Comparison of ENCODE assay signal across 22 cellular contexts in genomic region chr10:63346015-63346441, GRCh38.
A peak's percentile ranks its signal among the peaks of the same experiment; 100 is the strongest.
DNase-seq lines count a peak whose midpoint lies in the region; ATAC-seq and TF ChIP-seq lines count a peak whose summit lies in the region.
"Had no signal": no experiment of that assay in that cellular context is flagged by ENCODE, and none has a peak within 500 bp of the region (broad histone marks: within the 10 kb centered on the region; RNA-seq: fewer than 3 reads in every experiment).

No MANE protein-coding gene starts in this region.

- peaks cover 3% of the 10 kb centered on the region for H3K36me3 Mint-ChIP-seq in activated CD8-positive, alpha-beta T cell treated with anti-CD3 and anti-CD28 coated beads for 36 hours (ENCODE audit: low read depth)
- peaks cover 3% of the 10 kb centered on the region for H3K36me3 Mint-ChIP-seq in activated CD8-positive, alpha-beta T cell treated with anti-CD3 and anti-CD28 coated beads, Interleukin-2, amount 10 ng/mL, durations not matched to agents 7 days and 5 days (ENCODE audit: low read depth)
- H3K36me3 Mint-ChIP-seq: naive B cell had no signal

- H3K27me3 Mint-ChIP-seq in activated CD8-positive, alpha-beta T cell treated with anti-CD3 and anti-CD28 coated beads for 36 hours: no peaks in the 10 kb centered on the region
- H3K27me3 Mint-ChIP-seq in activated CD8-positive, alpha-beta T cell treated with anti-CD3 and anti-CD28 coated beads, Interleukin-2, amount 10 ng/mL, durations not matched to agents 7 days and 5 days (ENCODE audit: low read depth): no peaks in the 10 kb centered on the region
- H3K27me3 Mint-ChIP-seq: activated naive CD8-positive, alpha-beta T cell; CD4-positive, alpha-beta T cell; naive B cell had no signal

- no peak overlapping the region for H3K4me3 Mint-ChIP-seq in activated CD8-positive, alpha-beta T cell treated with anti-CD3 and anti-CD28 coated beads for 36 hours
- no peak overlapping the region for H3K4me3 Mint-ChIP-seq in activated CD8-positive, alpha-beta T cell treated with anti-CD3 and anti-CD28 coated beads, Interleukin-2, amount 10 ng/mL, durations not matched to agents 7 days and 5 days
- H3K4me3 Mint-ChIP-seq: activated naive CD8-positive, alpha-beta T cell; CD4-positive, alpha-beta T cell; GM23338; naive B cell had no signal

- H3K4me1 Mint-ChIP-seq in activated CD8-positive, alpha-beta T cell treated with anti-CD3 and anti-CD28 coated beads for 36 hours (ENCODE audit: low read depth): peaks cover 10% of the 10 kb centered on the region
- no peaks in the 10 kb centered on the region for H3K4me1 Mint-ChIP-seq in activated CD8-positive, alpha-beta T cell treated with anti-CD3 and anti-CD28 coated beads, Interleukin-2, amount 10 ng/mL, durations not matched to agents 7 days and 5 days (ENCODE audit: low read depth)
- H3K4me1 Mint-ChIP-seq: GM23338 had no signal

- no peak for TF ChIP-seq CTCF in activated CD8-positive, alpha-beta T cell treated with anti-CD3 and anti-CD28 coated beads for 36 hours (IDR thresholded peaks at IDR 0.05)
- no peak for TF ChIP-seq CTCF in epithelial cell of esophagus (IDR thresholded peaks at IDR 0.05; ENCODE audit: insufficient read depth, low read depth, low read length, missing control alignments)

- peak; percentile 34 for ATAC-seq in activated CD8-positive, alpha-beta T cell treated with anti-CD3 and anti-CD28 coated beads for 36 hours
- ATAC-seq in activated CD8-positive, alpha-beta T cell treated with anti-CD3 and anti-CD28 coated beads, Interleukin-2, amount 10 ng/mL, durations not matched to agents 7 days and 5 days: no peak
- ATAC-seq: A549, GM23338, upper lobe of right lung had no signal

- no peak for DNase-seq in activated CD8-positive, alpha-beta T cell treated with anti-CD3 and anti-CD28 coated beads for 36 hours
- no peak for DNase-seq in activated CD8-positive, alpha-beta T cell treated with anti-CD3 and anti-CD28 coated beads, Interleukin-2, amount 10 ng/mL, durations not matched to agents 7 days and 5 days
- DNase-seq in RKO (ENCODE audit: low spot score) (peak; percentile 43), epithelial cell of esophagus (ENCODE audit: low read depth) (peak; percentile 17), renal cortical epithelial cell (ENCODE audit: low read depth) (peak; percentile 21), cerebellum (ENCODE audit: low spot score) (no peak), COR-L47 (lab: John Stamatoyannopoulos, UW) (no peak), NCI-H510A treated with DMSO at 0.1 percent for 48 hours (lab: John Stamatoyannopoulos, UW) (no peak)
- DNase-seq: activated CD4-positive, alpha-beta T cell treated with anti-CD3 and anti-CD28 coated beads for 4 hours; activated T-cell treated with anti-CD3 and anti-CD28 coated beads for 4 hours; CD4-positive, alpha-beta T cell; DND-41; naive B cell; NCI-H1092; NK-92 treated with Interleukin-12 subunit alpha and Interleukin-12 subunit beta, amount 100 ng/mL, for 24 hours; SHP77; stimulated activated naive CD4-positive, alpha-beta T cell treated with Interleukin-2 at 50 U/mL for 16 hours; upper lobe of right lung had no signal

- CTCF ChIA-PET in activated CD8-positive, alpha-beta T cell treated with anti-CD3 and anti-CD28 coated beads for 36 hours (lab: Charles Lee): no interaction called here
- CTCF ChIA-PET in activated CD8-positive, alpha-beta T cell treated with anti-CD3 and anti-CD28 coated beads, Interleukin-2, amount 10 ng/mL, durations not matched to agents 7 days and 5 days (lab: Charles Lee): no interaction called here

- intact Hi-C loops in activated CD8-positive, alpha-beta T cell treated with anti-CD3 and anti-CD28 coated beads for 36 hours (cut with micrococcal nuclease): no loop called here

- POLR2A ChIA-PET in activated CD8-positive, alpha-beta T cell treated with anti-CD3 and anti-CD28 coated beads for 36 hours (lab: Charles Lee): no interaction called here
- POLR2A ChIA-PET in activated CD8-positive, alpha-beta T cell treated with anti-CD3 and anti-CD28 coated beads, Interleukin-2, amount 10 ng/mL, durations not matched to agents 7 days and 5 days (lab: Charles Lee): no interaction called here

- H3K9me3 Mint-ChIP-seq in activated CD8-positive, alpha-beta T cell treated with anti-CD3 and anti-CD28 coated beads for 36 hours: no peaks in the 10 kb centered on the region
- no peaks in the 10 kb centered on the region for H3K9me3 Mint-ChIP-seq in activated CD8-positive, alpha-beta T cell treated with anti-CD3 and anti-CD28 coated beads, Interleukin-2, amount 10 ng/mL, durations not matched to agents 7 days and 5 days (ENCODE audit: insufficient read depth)
- H3K9me3 Mint-ChIP-seq: CD4-positive, alpha-beta T cell; GM23338; naive B cell had no signal

- H3K4me3 ChIP-seq in epithelial cell of esophagus (ENCODE audit: low read length): no peak overlapping the region
- H3K4me3 ChIP-seq: A549, GM23338, smooth muscle cell, upper lobe of right lung had no signal

- H3K27ac Mint-ChIP-seq in activated CD8-positive, alpha-beta T cell treated with anti-CD3 and anti-CD28 coated beads for 36 hours: no peak overlapping the region
- H3K27ac Mint-ChIP-seq in activated CD8-positive, alpha-beta T cell treated with anti-CD3 and anti-CD28 coated beads, Interleukin-2, amount 10 ng/mL, durations not matched to agents 7 days and 5 days: no peak overlapping the region
- H3K27ac Mint-ChIP-seq: activated naive CD8-positive, alpha-beta T cell; CD4-positive, alpha-beta T cell; GM23338 had no signal

Comparison
In these comparisons a context has a peak if more than half of its experiments do, and no peak if none do; other contexts are left out.
1. DNase-seq: peak in RKO (single experiment), epithelial cell of esophagus (single experiment) and renal cortical epithelial cell (single experiment); none in activated CD8-positive, alpha-beta T cell treated with anti-CD3 and anti-CD28 coated beads for 36 hours (single experiment), activated CD8-positive, alpha-beta T cell treated with anti-CD3 and anti-CD28 coated beads, Interleukin-2, amount 10 ng/mL, durations not matched to agents 7 days and 5 days (single experiment), cerebellum (single experiment), COR-L47 (single experiment) and NCI-H510A treated with DMSO at 0.1 percent for 48 hours (single experiment).